ENCODE assay signal across 10 cellular contexts in genomic region chr5:144333336-144333920, GRCh38.
DNase-seq lines count a peak whose midpoint lies in the region; ATAC-seq and TF ChIP-seq lines count a peak whose summit lies in the region.
"Had no signal": no experiment of that assay in that cellular context is flagged by ENCODE, and none has a peak within 500 bp of the region (broad histone marks: within the 10 kb centered on the region; RNA-seq: fewer than 3 reads in every experiment).

No MANE protein-coding gene starts in this region.

- DNase-seq in NCI-H146 (lab: John Stamatoyannopoulos, UW) (peak; percentile 83), glomerular visceral epithelial cell (ENCODE audit: extremely low spot score) (peak; percentile 4), GM10248 (ENCODE audit: extremely low spot score) (no peak), NOMO-1 treated with dmso at 0.1 percent for 144 hours (lab: John Stamatoyannopoulos, UW; ENCODE audit: unreplicated experiment) (no peak), activated gamma-delta T cell treated with Interleukin-2 at 50 U/mL for 16 hours (no peak)
- DNase-seq in activated CD4-positive, alpha-beta T cell treated with anti-CD3 and anti-CD28 coated beads for 4 hours: no peak
- DNase-seq: amygdala, NCI-H1436 had no signal

- CTCF ChIA-PET in GM10248 (lab: Yijun Ruan, JAX): interaction anchor here (1.1 to 2.4 kb wide), 2 partner anchors 9 to 12 kb away, joined by 3 to 8 read pairs; no protein-coding TSS in a partner anchor

- TF ChIP-seq CTCF in GM10248 (IDR thresholded peaks at IDR 0.05; ENCODE audit: control extremely low read depth, extremely low read depth, low read depth, missing control alignments): no peak

- ATAC-seq in GM18867 (IDR thresholded peaks at IDR 0.05; ENCODE audit: unreplicated experiment) (peak; percentile 51), HG02623 (IDR thresholded peaks at IDR 0.05; ENCODE audit: unreplicated experiment) (peak; percentile 53)

- POLR2A ChIA-PET in GM10248 (lab: Yijun Ruan, JAX): no interaction called here

Comparison
In these comparisons a context has a peak if more than half of its experiments do, and no peak if none do; other contexts are left out.
1. DNase-seq: peak in NCI-H146 (single experiment) and glomerular visceral epithelial cell (single experiment); none in activated CD4-positive, alpha-beta T cell treated with anti-CD3 and anti-CD28 coated beads for 4 hours (0 of 2), GM10248 (single experiment), NOMO-1 treated with dmso at 0.1 percent for 144 hours (single experiment) and activated gamma-delta T cell treated with Interleukin-2 at 50 U/mL for 16 hours (single experiment).